ENCODE assay signal across 10 cellular contexts in the genomic region with DNA sequence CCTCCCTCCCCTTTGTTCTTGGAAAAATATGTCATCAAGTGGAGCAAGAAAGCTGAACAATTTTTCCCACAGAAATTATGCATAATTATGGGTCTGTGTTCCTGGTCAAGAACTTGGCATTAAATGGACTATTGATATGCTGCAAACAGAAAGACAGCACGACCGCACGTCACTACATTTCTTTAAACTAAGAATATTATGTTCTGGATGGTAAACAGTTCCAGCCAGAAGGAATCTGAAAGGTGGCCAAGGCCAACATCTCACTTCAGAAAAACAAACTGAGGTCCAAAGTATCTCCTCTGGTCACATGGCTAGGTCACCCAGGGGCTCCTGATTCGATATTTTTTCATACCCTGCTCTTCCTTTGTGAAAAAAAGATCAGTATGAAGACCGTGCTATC.
"Had no signal": no experiment of that assay in that cellular context is flagged by ENCODE, and none has a peak within 500 bp of the region (broad histone marks: within the 10 kb centered on the region; RNA-seq: fewer than 3 reads in every experiment).

No MANE protein-coding gene starts in this region.

- ATAC-seq: naive thymus-derived CD4-positive, alpha-beta T cell; psoas muscle had no signal

- H3K9me3 ChIP-seq: psoas muscle had no signal

- H3K27me3 ChIP-seq: hepatocyte had no signal

- H3K27ac ChIP-seq: psoas muscle had no signal

- H3K4me2 ChIP-seq: hepatocyte had no signal

- H2AFZ ChIP-seq: hepatocyte had no signal

- H3K4me3 ChIP-seq: hepatocyte, psoas muscle had no signal

- DNase-seq: activated CD4-positive, alpha-beta T cell treated with anti-CD3 and anti-CD28 coated beads, Interleukin-2, amount 50 U/mL, for 4 hours; activated CD4-positive, CD25-positive, alpha-beta regulatory T cell treated with anti-CD3 and anti-CD28 coated beads, Interleukin-2, amount 50 U/mL, for 72 hours; activated naive CD4-positive, alpha-beta T cell treated with anti-CD3 and anti-CD28 coated beads, Interleukin-2, amount 50 U/mL, for 16 hours; activated T-cell treated with anti-CD3 and anti-CD28 coated beads, Interleukin-2, amount 50 U/mL, for 1 hour; naive thymus-derived CD4-positive, alpha-beta T cell; psoas muscle; stimulated activated CD4-positive, alpha-beta T cell treated with anti-CD3 and anti-CD28 coated beads, Interleukin-2, amount 100 ng/mL, for 48 hours; stimulated activated CD8-positive, alpha-beta memory T cell treated with anti-CD3 and anti-CD28 coated beads, Interleukin-4, amount 100 ng/mL, for 48 hours; T-helper 2 cell had no signal
